ENCODE assay signal across 25 cellular contexts in the genomic region with DNA sequence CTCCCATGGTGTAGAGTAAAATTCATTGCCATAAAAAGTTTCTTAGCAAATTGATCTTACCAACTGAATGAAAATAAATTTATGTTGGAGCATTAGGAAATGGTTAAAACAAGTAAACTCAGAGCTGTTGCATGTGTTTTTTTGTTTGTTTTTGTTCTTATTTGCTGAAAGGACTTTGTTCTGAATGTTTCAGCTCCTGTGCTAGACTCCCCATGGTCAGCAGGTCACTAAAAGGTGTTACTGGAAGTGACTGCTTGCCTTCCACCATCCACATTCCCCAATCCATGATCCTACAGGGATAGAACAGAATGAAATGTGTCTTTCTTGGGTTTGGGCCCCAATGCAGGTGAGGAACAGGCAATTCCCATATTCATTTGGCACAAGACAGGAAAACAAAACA.
DNase-seq lines count a peak whose midpoint lies in the region; ATAC-seq and TF ChIP-seq lines count a peak whose summit lies in the region.
"Had no signal": no experiment of that assay in that cellular context is flagged by ENCODE, and none has a peak within 500 bp of the region (broad histone marks: within the 10 kb centered on the region; RNA-seq: fewer than 3 reads in every experiment).

No MANE protein-coding gene starts in this region.

- no peak for TF ChIP-seq POLR2A in esophagus muscularis mucosa (IDR thresholded peaks at IDR 0.05; ENCODE audit: low read depth)
- no peak for TF ChIP-seq POLR2A in right lobe of liver (IDR thresholded peaks at IDR 0.05)
- no peak for TF ChIP-seq POLR2A in adrenal gland (IDR thresholded peaks at IDR 0.05)

- no peak for TF ChIP-seq EP300 in esophagus muscularis mucosa (IDR thresholded peaks at IDR 0.05)

- no peak overlapping the region for H3K4me3 Mint-ChIP-seq in GM23338
- H3K4me3 Mint-ChIP-seq: CD14-positive monocyte; CD4-positive, alpha-beta memory T cell; CD4-positive, CD25-positive, alpha-beta regulatory T cell; CD8-positive, alpha-beta memory T cell had no signal

- DNase-seq in GM23338 (ENCODE audit: low spot score), result no peak
- DNase-seq in esophagus muscularis mucosa (ENCODE audit: extremely low spot score), result no peak
- DNase-seq in islet precursor cell, result peak; percentile 16
- DNase-seq in right lobe of liver, result no peak
- DNase-seq in stimulated activated CD4-positive, alpha-beta T cell treated with anti-CD3 and anti-CD28 coated beads, Interleukin-2, amount 100 ng/mL, for 48 hours, result no peak
- no peak for DNase-seq in NCI-H446 treated with DMSO at 0.1 percent for 48 hours (lab: John Stamatoyannopoulos, UW)
- no peak for DNase-seq in adrenal gland
- DNase-seq: 8988T; ACHN; BE2C; C1 segment of cervical spinal cord; CD4-positive, alpha-beta memory T cell; CD4-positive, CD25-positive, alpha-beta regulatory T cell; CD8-positive, alpha-beta memory T cell; COR-L47; DMS 273 treated with DMSO at 0.1 percent for 48 hours; DMS153; DMS53; DMS79; DND-41; EL; GDM1 had no signal

- intact Hi-C loops in esophagus muscularis mucosa (cut with DNase I), result no loop called here
- intact Hi-C loops in right lobe of liver (cut with DNase I), result no loop called here
- intact Hi-C loops in adrenal gland (cut with DNase I), result no loop called here

- H3K4me1 Mint-ChIP-seq in GM23338, result peaks cover 11% of the 10 kb centered on the region; the same call in 2 of the 3 replicates
- H3K4me1 Mint-ChIP-seq: CD14-positive monocyte; CD4-positive, alpha-beta memory T cell; CD4-positive, CD25-positive, alpha-beta regulatory T cell; CD8-positive, alpha-beta memory T cell had no signal

- peaks cover 14% of the 10 kb centered on the region; the same call in 2 of the 3 replicates for H3K36me3 Mint-ChIP-seq in GM23338 (ENCODE audit: low read depth)
- H3K36me3 Mint-ChIP-seq: CD14-positive monocyte; CD4-positive, alpha-beta memory T cell; CD4-positive, CD25-positive, alpha-beta regulatory T cell; CD8-positive, alpha-beta memory T cell had no signal

- H3K9me3 ChIP-seq in esophagus muscularis mucosa (no peaks in the 10 kb centered on the region), right lobe of liver (no peaks in the 10 kb centered on the region), adrenal gland (replicated peaks in 1 of 3) (no peaks in the 10 kb centered on the region)

- no peak overlapping the region for H3K4me2 ChIP-seq in GM23338
- H3K4me2 ChIP-seq: BLaER1 had no signal

- peaks cover 21% of the 10 kb centered on the region for H3K9me3 Mint-ChIP-seq in GM23338
- H3K9me3 Mint-ChIP-seq: CD4-positive, CD25-positive, alpha-beta regulatory T cell; CD8-positive, alpha-beta memory T cell had no signal

- H3K4me3 ChIP-seq in GM23338 (no peak overlapping the region), esophagus muscularis mucosa (no peak overlapping the region), right lobe of liver (no peak overlapping the region), adrenal gland (no peak overlapping the region)
- H3K4me3 ChIP-seq: BLaER1, GM12878 had no signal

- H3K79me2 ChIP-seq in GM23338 (replicated peaks; ENCODE audit: insufficient read depth), result no peaks in the 10 kb centered on the region

- H3K27ac Mint-ChIP-seq in GM23338, result no peak overlapping the region
- H3K27ac Mint-ChIP-seq: CD14-positive monocyte; CD4-positive, alpha-beta memory T cell; CD4-positive, CD25-positive, alpha-beta regulatory T cell; CD8-positive, alpha-beta memory T cell had no signal

- ATAC-seq in GM23338 (no peak), right lobe of liver (peak; percentile 29 to 78 (median 43))
- ATAC-seq: GM12878 had no signal

- H3F3A ChIP-seq in GM23338 (replicated peaks; ENCODE audit: low read depth), result no peaks in the 10 kb centered on the region

- no peaks in the 10 kb centered on the region for H3K27me3 Mint-ChIP-seq in GM23338 (ENCODE audit: insufficient read depth, low read depth, poor library complexity)
- H3K27me3 Mint-ChIP-seq: CD4-positive, CD25-positive, alpha-beta regulatory T cell had no signal

- TF ChIP-seq CTCF in GM23338 (conservative IDR thresholded peaks at IDR 0.05; ENCODE audit: low read depth in 2 of 2), result no peak
- TF ChIP-seq CTCF in esophagus muscularis mucosa (IDR thresholded peaks at IDR 0.05), result no peak
- no peak for TF ChIP-seq CTCF in right lobe of liver (IDR thresholded peaks at IDR 0.05)
- no peak for TF ChIP-seq CTCF in adrenal gland (IDR thresholded peaks at IDR 0.05)

- H3K27ac ChIP-seq in GM23338 (ENCODE audit: low read depth) (no peak overlapping the region), esophagus muscularis mucosa (replicated peaks in 1 of 4) (peak overlapping the region; percentile 77 to 83 (median 82)), right lobe of liver (no peak overlapping the region), adrenal gland (no peak overlapping the region)
- H3K27ac ChIP-seq: BLaER1 had no signal

- 0 out of 2 replicates have a peak overlapping the region, but pooled peaks have one; percentile 74 for H2AFZ ChIP-seq in GM23338

- no peaks in the 10 kb centered on the region for H4K20me1 ChIP-seq in GM23338 (replicated peaks; ENCODE audit: insufficient read depth)
- H4K20me1 ChIP-seq: BLaER1 had no signal

- H3K4me1 ChIP-seq in GM23338 (ENCODE audit: insufficient read depth) (no peaks in the 10 kb centered on the region; the same call in none of the 2 replicates), esophagus muscularis mucosa (peaks cover 3 to 42% (median 36%) of the 10 kb centered on the region in 4 donors), right lobe of liver (no peaks in the 10 kb centered on the region), adrenal gland (replicated peaks in 1 of 2) (no peaks in the 10 kb centered on the region)
- H3K4me1 ChIP-seq: BLaER1 had no signal

- H3K27me3 ChIP-seq in GM23338 (ENCODE audit: insufficient read depth) (no peaks in the 10 kb centered on the region), esophagus muscularis mucosa (no peaks in the 10 kb centered on the region), right lobe of liver (no peaks in the 10 kb centered on the region), adrenal gland (no peaks in the 10 kb centered on the region)
- H3K27me3 ChIP-seq: BE2C, BLaER1 had no signal

- H3K36me3 ChIP-seq in GM23338 (ENCODE audit: insufficient read depth), result no peaks in the 10 kb centered on the region
- no peaks in the 10 kb centered on the region for H3K36me3 ChIP-seq in esophagus muscularis mucosa
- H3K36me3 ChIP-seq in right lobe of liver, result no peaks in the 10 kb centered on the region
- no peaks in the 10 kb centered on the region for H3K36me3 ChIP-seq in adrenal gland (replicated peaks in 1 of 2)
- H3K36me3 ChIP-seq: BE2C, BLaER1 had no signal

- H3K9me2 ChIP-seq in GM23338 (ENCODE audit: insufficient read depth), result no peaks in the 10 kb centered on the region; the same call in 1 of the 2 replicates

TF ChIP-seq in GM23338, 12 proteins besides CTCF, POLR2A, EP300 and RAD21:
- no peak for TF ChIP-seq POLR2AphosphoS5 (IDR thresholded peaks at IDR 0.05; ENCODE audit: low read depth)
- TF ChIP-seq JUNB (IDR thresholded peaks at IDR 0.05; ENCODE audit: unreplicated experiment), result no peak
- TF ChIP-seq, protein P1, sequence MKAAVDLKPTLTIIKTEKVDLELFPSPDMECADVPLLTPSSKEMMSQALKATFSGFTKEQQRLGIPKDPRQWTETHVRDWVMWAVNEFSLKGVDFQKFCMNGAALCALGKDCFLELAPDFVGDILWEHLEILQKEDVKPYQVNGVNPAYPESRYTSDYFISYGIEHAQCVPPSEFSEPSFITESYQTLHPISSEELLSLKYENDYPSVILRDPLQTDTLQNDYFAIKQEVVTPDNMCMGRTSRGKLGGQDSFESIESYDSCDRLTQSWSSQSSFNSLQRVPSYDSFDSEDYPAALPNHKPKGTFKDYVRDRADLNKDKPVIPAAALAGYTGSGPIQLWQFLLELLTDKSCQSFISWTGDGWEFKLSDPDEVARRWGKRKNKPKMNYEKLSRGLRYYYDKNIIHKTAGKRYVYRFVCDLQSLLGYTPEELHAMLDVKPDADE (IDR thresholded peaks at IDR 0.05), result no peak

Comparison
In these comparisons a context has a peak if more than half of its experiments do, and no peak if none do; other contexts are left out.
1. H3K27ac ChIP-seq: peak in esophagus muscularis mucosa (4 of 4); none in GM23338 (single experiment), right lobe of liver (0 of 3) and adrenal gland (0 of 5).